ENCODE assay signal across 8 cellular contexts in the genomic region with DNA sequence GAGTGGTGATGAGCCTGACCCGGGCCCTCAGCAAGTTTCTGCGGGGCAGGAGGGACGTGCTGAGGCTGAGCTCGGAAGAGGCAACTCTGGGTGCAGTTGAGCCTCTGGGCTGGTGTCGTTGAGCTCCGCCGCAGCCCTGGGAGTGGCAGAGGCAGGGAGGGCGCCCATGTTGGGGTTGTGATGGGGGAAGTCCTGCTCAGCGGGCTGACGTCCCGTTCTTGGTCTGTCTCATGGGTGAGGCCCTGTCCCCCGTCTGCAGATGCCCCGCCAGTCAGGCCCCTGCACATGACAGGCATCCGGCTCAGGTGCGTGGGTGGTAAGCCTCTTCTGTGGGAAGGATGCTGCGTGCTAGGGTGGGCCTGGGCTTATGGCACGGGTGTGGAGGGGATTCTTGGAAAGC.
A peak's percentile ranks its signal among the peaks of the same experiment; 100 is the strongest.
DNase-seq lines count a peak whose midpoint lies in the region; ATAC-seq, FAIRE-seq and TF ChIP-seq lines count a peak whose summit lies in the region.

No MANE protein-coding gene starts in this region.

- H3K4me3 ChIP-seq in BLaER1 (peak overlapping the region; percentile 29; the same call in 1 of the 2 replicates), esophagus squamous epithelium (peak overlapping the region in 1 of 4 donors; percentile 10), upper lobe of right lung (no peak overlapping the region), pancreas (no peak overlapping the region)

- no peak overlapping the region; the same call in 1 of the 2 replicates for H3K9ac ChIP-seq in BLaER1

- H3K4me1 ChIP-seq in BLaER1 (peaks cover 98% of the 10 kb centered on the region), esophagus squamous epithelium (peaks cover 63 to 98% (median 74%) of the 10 kb centered on the region in 3 donors), upper lobe of right lung (peaks cover 74% of the 10 kb centered on the region), pancreas (peaks cover 18 to 22% (median 21%) of the 10 kb centered on the region in 3 donors)

- TF ChIP-seq POLR2A in esophagus squamous epithelium (IDR thresholded peaks at IDR 0.05), result no peak

- 53% methylated on average over 8 of the region's 17 CpGs; no CpG with 5 or more reads in 1 of the 2 donors for WGBS in esophagus squamous epithelium, 2 donors
- WGBS in pancreas, 2 donors, result 89 to 93% methylated on average over 17 of the region's 17 CpGs

- H3K9me3 ChIP-seq in BLaER1, result no peaks in the 10 kb centered on the region
- H3K9me3 ChIP-seq in esophagus squamous epithelium, result no peaks in the 10 kb centered on the region
- no peaks in the 10 kb centered on the region for H3K9me3 ChIP-seq in upper lobe of right lung
- H3K9me3 ChIP-seq in pancreas, result no peaks in the 10 kb centered on the region

- H3K27ac ChIP-seq in BLaER1 (peak overlapping the region; percentile 26; the same call in 1 of the 2 replicates), esophagus squamous epithelium (peak overlapping the region in 3 of 4 donors; percentile 23 to 50 (median 32)), upper lobe of right lung (peak overlapping the region; percentile 66), pancreas (no peak overlapping the region)

- TF ChIP-seq CTCF in esophagus squamous epithelium (IDR thresholded peaks at IDR 0.05) (no peak), upper lobe of right lung (IDR thresholded peaks at IDR 0.05) (no peak), pancreas (IDR thresholded peaks at IDR 0.05) (no peak)

- peak; percentile 71 for DNase-seq in activated CD4-positive, CD25-positive, alpha-beta regulatory T cell treated with anti-CD3 and anti-CD28 coated beads, Interleukin-2, amount 50 U/mL, for 72 hours
- no peak for DNase-seq in esophagus squamous epithelium (lab: John Stamatoyannopoulos, UW)
- DNase-seq in upper lobe of right lung, result no peak
- no peak for DNase-seq in pancreas
- DNase-seq in RCC 7860 (ENCODE audit: low spot score), result no peak
- DNase-seq in NCI-H1417 treated with DMSO at 0.1 percent for 48 hours (lab: John Stamatoyannopoulos, UW), result no peak

- ATAC-seq in GM21723 (IDR thresholded peaks at IDR 0.05; ENCODE audit: unreplicated experiment) (peak; percentile 24), upper lobe of right lung (no peak), pancreas (no peak)

- no peak for FAIRE-seq in pancreas (lab: Jason Lieb, UNC)
- FAIRE-seq in RCC 7860 (lab: Jason Lieb, UNC), result no peak

- peak overlapping the region; percentile 91 for H3K4me2 ChIP-seq in BLaER1

- H3K27me3 ChIP-seq in BLaER1 (no peaks in the 10 kb centered on the region), esophagus squamous epithelium (no peaks in the 10 kb centered on the region), upper lobe of right lung (no peaks in the 10 kb centered on the region), pancreas (no peaks in the 10 kb centered on the region)

- peaks cover 100% of the 10 kb centered on the region for H4K20me1 ChIP-seq in BLaER1

- intact Hi-C loops in esophagus squamous epithelium (cut with DNase I) (no loop called here), upper lobe of right lung (cut with DNase I) (no loop called here), pancreas (cut with DNase I) (loop anchor here in 1 of 3 donors (5.0 kb wide), 1 partner anchor 42 kb away; no protein-coding TSS in a partner anchor)

- no peaks in the 10 kb centered on the region; the same call in 1 of the 2 replicates for H3K36me3 ChIP-seq in BLaER1
- H3K36me3 ChIP-seq in esophagus squamous epithelium, result peaks cover 0 to 8% (median 0%) of the 10 kb centered on the region in 3 donors
- no peaks in the 10 kb centered on the region for H3K36me3 ChIP-seq in upper lobe of right lung
- no peaks in the 10 kb centered on the region for H3K36me3 ChIP-seq in pancreas

Comparison
In these comparisons a context has a peak if more than half of its experiments do, and no peak if none do; other contexts are left out.
1. H3K27ac ChIP-seq: peak in BLaER1 (single experiment), esophagus squamous epithelium (3 of 4) and upper lobe of right lung (single experiment); none in pancreas (0 of 4).